ENCODE assay signal across 10 cellular contexts in the genomic region with DNA sequence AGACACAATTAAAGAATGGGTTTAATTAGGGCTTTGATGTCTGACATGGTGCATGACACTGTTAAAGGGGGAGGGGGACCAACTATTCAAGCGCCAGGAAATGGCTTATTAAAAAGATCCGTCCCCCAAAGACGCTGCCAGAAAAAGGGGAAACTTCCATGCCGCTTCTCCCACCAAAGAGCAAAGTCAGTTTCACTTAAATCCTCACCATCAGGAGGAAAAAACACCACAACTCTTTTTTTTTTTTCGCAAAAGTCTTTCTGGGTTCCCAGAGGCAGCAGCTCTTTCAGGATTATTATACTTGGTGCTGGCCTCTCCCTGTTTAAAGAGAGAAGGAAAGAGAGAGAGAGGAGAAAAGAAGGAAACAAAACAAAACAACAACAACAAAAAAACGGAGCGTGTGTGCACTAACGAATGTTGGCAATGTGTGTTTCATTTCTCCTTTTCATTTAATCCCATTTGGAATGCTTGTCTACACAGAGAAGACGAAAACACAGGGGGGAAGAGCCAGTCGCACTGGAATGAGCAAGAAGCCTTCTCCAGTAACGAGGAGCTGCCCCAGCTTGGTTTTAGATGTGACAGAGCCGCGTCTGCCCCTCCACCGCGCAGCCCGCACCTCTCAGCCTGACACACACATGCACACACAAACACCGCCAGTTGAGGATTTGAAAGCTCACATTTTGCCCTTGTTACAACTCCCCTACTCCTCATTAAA. TPM values are rescaled to one million over a fixed set of nuclear protein-coding genes. Genes with fewer than 3 reads are reported as not detected.
DNase-seq lines count a peak whose midpoint lies in the region; ATAC-seq and TF ChIP-seq lines count a peak whose summit lies in the region.
"Had no signal": no experiment of that assay in that cellular context is flagged by ENCODE, and none has a peak within 500 bp of the region (broad histone marks: within the 10 kb centered on the region; RNA-seq: fewer than 3 reads in every experiment).

No MANE protein-coding gene starts in this region.

- H3K27ac Mint-ChIP-seq in T-helper 2 cell treated with Interferon-gamma antibody and Interleukin-4, amounts not matched to agents 5 μg/mL and 100 μg/mL, for 36 hours, result no peak overlapping the region
- H3K27ac Mint-ChIP-seq: activated B cell treated with CpG ODN at 0.5 μM for 24 hours had no signal

- no peaks in the 10 kb centered on the region for H3K9me3 Mint-ChIP-seq in T-helper 2 cell treated with Interferon-gamma antibody and Interleukin-4, amounts not matched to agents 5 μg/mL and 100 μg/mL, for 36 hours
- H3K9me3 Mint-ChIP-seq: activated B cell treated with CpG ODN at 0.5 μM for 24 hours had no signal

- H3K4me3 ChIP-seq in SK-N-MC (peak overlapping the region; percentile 48), epithelial cell of proximal tubule (ENCODE audit: low read depth, low read length) (peak overlapping the region; percentile 7), skin epidermis (peak overlapping the region in 1 of 7 experiments; percentile 16)
- H3K4me3 ChIP-seq: thyroid gland had no signal

- H3K4me1 Mint-ChIP-seq in T-helper 2 cell treated with Interferon-gamma antibody and Interleukin-4, amounts not matched to agents 5 μg/mL and 100 μg/mL, for 36 hours (ENCODE audit: low read depth), result peaks cover 8% of the 10 kb centered on the region

- no peak for ATAC-seq in HG03354 (IDR thresholded peaks at IDR 0.05; ENCODE audit: poor library complexity, severe bottlenecking, unreplicated experiment)

- no peak for DNase-seq in T-helper 2 cell treated with Interferon-gamma antibody and Interleukin-4, amounts not matched to agents 5 μg/mL and 100 μg/mL, for 36 hours (ENCODE audit: low spot score)
- DNase-seq in T-helper 2 cell (no peak), SK-N-MC (ENCODE audit: low read depth, low spot score) (no peak), epithelial cell of proximal tubule (ENCODE audit: low read depth) (no peak), NCI-H345 treated with DMSO at 0.1 percent for 48 hours (lab: John Stamatoyannopoulos, UW; ENCODE audit: unreplicated experiment) (no peak), SW 1271 (lab: John Stamatoyannopoulos, UW) (no peak)
- DNase-seq: activated B cell treated with CpG ODN at 0.5 μM for 24 hours had no signal

- H3K27ac ChIP-seq in SK-N-MC, result peak overlapping the region; percentile 51; the same call in 1 of the 2 replicates
- H3K27ac ChIP-seq in skin epidermis, result peak overlapping the region in 13 of 21 experiments; percentile 8 to 75 (median 60)
- H3K27ac ChIP-seq: thyroid gland had no signal

- peaks cover 3% of the 10 kb centered on the region for H3K27me3 Mint-ChIP-seq in T-helper 2 cell treated with Interferon-gamma antibody and Interleukin-4, amounts not matched to agents 5 μg/mL and 100 μg/mL, for 36 hours (ENCODE audit: low read depth)

- no peaks in the 10 kb centered on the region for H3K9me3 ChIP-seq in SK-N-MC (ENCODE audit: low read depth, low read length)
- H3K9me3 ChIP-seq: thyroid gland had no signal

- H3K4me3 Mint-ChIP-seq in T-helper 2 cell treated with Interferon-gamma antibody and Interleukin-4, amounts not matched to agents 5 μg/mL and 100 μg/mL, for 36 hours, result peak overlapping the region; percentile 52
- H3K4me3 Mint-ChIP-seq: activated B cell treated with CpG ODN at 0.5 μM for 24 hours had no signal

- no peaks in the 10 kb centered on the region for H3K36me3 ChIP-seq in SK-N-MC (ENCODE audit: insufficient read depth, low read length)
- H3K36me3 ChIP-seq: thyroid gland had no signal

- H3K36me3 Mint-ChIP-seq in T-helper 2 cell treated with Interferon-gamma antibody and Interleukin-4, amounts not matched to agents 5 μg/mL and 100 μg/mL, for 36 hours (ENCODE audit: low read depth), result no peaks in the 10 kb centered on the region

- TF ChIP-seq CTCF in epithelial cell of proximal tubule (conservative IDR thresholded peaks at IDR 0.05; ENCODE audit: low read depth, low read length), result no peak

- peak overlapping the region; percentile 32 for H3K9ac ChIP-seq in SK-N-MC (ENCODE audit: insufficient read length)

RNA-seq across cellular contexts. Expression of a gene that starts 32.6 kb away (rescaled TPM):
- total RNA-seq in epithelial cell of proximal tubule, result 1.4 and 1.8 TPM in 2 replicates
